In the genomic region with DNA sequence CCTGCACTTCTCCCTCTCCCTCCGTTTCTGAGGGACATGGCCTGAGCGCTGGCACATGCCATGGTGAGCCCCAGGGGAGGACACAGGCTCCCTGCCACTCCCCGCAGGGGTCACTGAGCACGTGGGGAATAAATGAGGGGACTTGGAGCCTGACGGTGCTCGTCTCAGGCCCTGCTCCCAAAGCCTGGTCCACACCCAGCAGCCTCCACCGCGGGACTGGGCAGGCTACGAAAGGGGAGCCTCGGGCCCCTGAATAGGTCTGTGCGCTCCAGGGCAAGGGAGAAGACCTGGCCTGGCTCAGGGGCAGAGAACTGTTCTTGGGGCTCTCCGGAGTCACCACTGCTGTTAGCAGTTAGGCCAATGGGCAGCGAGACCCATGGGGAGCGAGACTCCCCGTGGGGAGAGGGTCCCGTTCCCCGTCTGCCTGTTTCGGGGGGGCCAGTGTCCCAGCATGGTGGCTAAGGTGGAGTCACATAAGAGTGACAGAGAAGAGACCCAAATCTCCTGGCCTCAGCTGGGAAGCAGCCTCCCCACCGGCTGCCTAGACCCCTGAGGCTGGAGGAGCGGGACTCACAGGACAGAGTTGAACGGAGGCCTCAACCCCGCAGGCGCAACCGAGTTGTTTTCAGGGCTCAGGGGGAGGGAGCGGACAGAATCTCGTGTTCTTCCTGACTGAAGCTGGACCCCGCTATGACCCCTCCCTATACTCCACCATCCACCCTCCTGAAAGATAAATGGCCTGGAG, we compare ENCODE assay signal across 12 cellular contexts.
"Had no signal": no experiment of that assay in that cellular context is flagged by ENCODE, and none has a peak within 500 bp of the region (broad histone marks: within the 10 kb centered on the region; RNA-seq: fewer than 3 reads in every experiment).

No MANE protein-coding gene starts in this region.

- H3K27ac ChIP-seq: gastroesophageal sphincter, lower lobe of right lung, WERI-Rb-1 had no signal

- H3K4me3 ChIP-seq: gastroesophageal sphincter, lower lobe of right lung had no signal

- DNase-seq: activated CD4-positive, alpha-beta T cell treated with anti-CD3 and anti-CD28 coated beads for 4 hours; activated CD8-positive, alpha-beta T cell treated with anti-CD3 and anti-CD28 coated beads, Interleukin-2, amount 10 ng/mL, durations not matched to agents 7 days and 5 days; activated naive CD4-positive, alpha-beta T cell treated with anti-CD3 and anti-CD28 coated beads for 36 hours; caudate nucleus; cortex of kidney; effector memory CD8-positive, alpha-beta T cell; lower lobe of right lung; naive thymus-derived CD4-positive, alpha-beta T cell; T-cell; WERI-Rb-1 had no signal

- H3K9me3 ChIP-seq: gastroesophageal sphincter, lower lobe of right lung had no signal

- H3K4me1 Mint-ChIP-seq: activated T-helper 17 cell treated with anti-CD3 and anti-CD28 coated beads, Interleukin-2, amount 50 U/mL, for 72 hours; naive thymus-derived CD4-positive, alpha-beta T cell; T-cell had no signal

- H3K36me3 Mint-ChIP-seq: naive thymus-derived CD4-positive, alpha-beta T cell; T-cell had no signal

- H3K4me3 Mint-ChIP-seq: activated CD8-positive, alpha-beta T cell treated with anti-CD3 and anti-CD28 coated beads, Interleukin-2, amount 10 ng/mL, durations not matched to agents 7 days and 5 days; activated naive CD4-positive, alpha-beta T cell treated with anti-CD3 and anti-CD28 coated beads for 36 hours; activated T-helper 17 cell treated with anti-CD3 and anti-CD28 coated beads, Interleukin-2, amount 50 U/mL, for 72 hours; effector memory CD8-positive, alpha-beta T cell; naive thymus-derived CD4-positive, alpha-beta T cell; T-cell had no signal

- H3K27ac Mint-ChIP-seq: activated CD8-positive, alpha-beta T cell treated with anti-CD3 and anti-CD28 coated beads, Interleukin-2, amount 10 ng/mL, durations not matched to agents 7 days and 5 days; activated naive CD4-positive, alpha-beta T cell treated with anti-CD3 and anti-CD28 coated beads for 36 hours; activated T-helper 17 cell treated with anti-CD3 and anti-CD28 coated beads, Interleukin-2, amount 50 U/mL, for 72 hours; effector memory CD8-positive, alpha-beta T cell; naive thymus-derived CD4-positive, alpha-beta T cell; T-cell had no signal

- H3K9me3 Mint-ChIP-seq: activated naive CD4-positive, alpha-beta T cell treated with anti-CD3 and anti-CD28 coated beads for 36 hours; activated T-helper 17 cell treated with anti-CD3 and anti-CD28 coated beads, Interleukin-2, amount 50 U/mL, for 72 hours; effector memory CD8-positive, alpha-beta T cell; naive thymus-derived CD4-positive, alpha-beta T cell; T-cell had no signal

- H3K36me3 ChIP-seq: gastroesophageal sphincter, lower lobe of right lung, WERI-Rb-1 had no signal

- H3K4me1 ChIP-seq: lower lobe of right lung had no signal
